Comparison of ENCODE assay signal across 14 cellular contexts in genomic region chr17:38886643-38887010, GRCh38. TPM values are rescaled to one million over a fixed set of nuclear protein-coding genes. Genes with fewer than 3 reads are reported as not detected.
DNase-seq lines count a peak whose midpoint lies in the region; ATAC-seq, FAIRE-seq and TF ChIP-seq lines count a peak whose summit lies in the region.
"Had no signal": no experiment of that assay in that cellular context is flagged by ENCODE, and none has a peak within 500 bp of the region (broad histone marks: within the 10 kb centered on the region; RNA-seq: fewer than 3 reads in every experiment).

No MANE protein-coding gene starts in this region.

- no peak overlapping the region for H4K5ac ChIP-seq in H1 (ENCODE audit: insufficient read length, low read depth, low read length)

- H3K27me3 ChIP-seq in Peyer's patch (no peaks in the 10 kb centered on the region), H1 (replicated peaks in 1 of 4; ENCODE audit: control insufficient read depth in 3 of 4, extremely low read depth in 1 of 4, insufficient read depth in 3 of 4, low read length in 3 of 4) (no peaks in the 10 kb centered on the region), skeletal muscle satellite cell (ENCODE audit: control insufficient read depth, insufficient read depth, low read length) (no peaks in the 10 kb centered on the region)

- no peak overlapping the region for H4K91ac ChIP-seq in H1 (replicated peaks; ENCODE audit: insufficient read length, low read length)

- peak; percentile 60 for DNase-seq in activated CD8-positive, alpha-beta memory T cell treated with anti-CD3 and anti-CD28 coated beads for 24 hours
- no peak for DNase-seq in activated CD8-positive, alpha-beta memory T cell treated with anti-CD3 and anti-CD28 coated beads, Interleukin-2, amount 50 U/mL, for 48 hours
- DNase-seq in Peyer's patch (peak in 2 of 3 donors; percentile 80 to 81), H1 (ENCODE audit: low read depth in 1 of 2, low spot score in 2 of 2) (no peak), T-helper 1 cell (no peak), SIG-M5 (lab: John Stamatoyannopoulos, UW) (no peak)
- DNase-seq: Caco-2; GDM1; MM.1S; NCI-H2081; stimulated activated CD4-positive, alpha-beta T cell treated with anti-CD3 and anti-CD28 coated beads, Interleukin-2, amount 100 ng/mL, for 48 hours; T1000 had no signal

- H3K23me2 ChIP-seq in H1 (ENCODE audit: low read depth, low read length): no peaks in the 10 kb centered on the region

- H3K4ac ChIP-seq in H1 (replicated peaks; ENCODE audit: insufficient read length, low read depth, low read length): no peak overlapping the region

- no peak overlapping the region for H4K8ac ChIP-seq in H1 (ENCODE audit: extremely low read depth, insufficient read depth, low read length)

- ATAC-seq in HG02938 (IDR thresholded peaks at IDR 0.05; ENCODE audit: unreplicated experiment): no peak

- POLR2A ChIA-PET in H1 (lab: Charles Lee; ENCODE audit: partially characterized antibody): interaction anchor here (0.9 to 12.6 kb wide), 9 partner anchors 11 to 319 kb away, joined by 3 to 143 read pairs (median 5); partner anchors contain the start of genes LASP1, LASP1NB and RPL23

- TF ChIP-seq RAD21 in H1 (IDR thresholded peaks at IDR 0.05 in 1 of 2, conservative IDR thresholded peaks at IDR 0.05 in 1 of 2; ENCODE audit: low read depth in 2 of 2, low read length in 2 of 2): no peak

- no peak overlapping the region for H2BK120ac ChIP-seq in H1 (replicated peaks; ENCODE audit: low read depth, low read length)

- H2BK15ac ChIP-seq in H1 (ENCODE audit: low read length): no peak overlapping the region

- no peak overlapping the region for H2AFZ ChIP-seq in H1 (ENCODE audit: low read length)

- H3K4me2 ChIP-seq in H1 (ENCODE audit: insufficient read depth in 1 of 2, low read depth in 2 of 2, low read length in 2 of 2) (no peak overlapping the region), skeletal muscle satellite cell (ENCODE audit: low read length) (peak overlapping the region; percentile 26)

- no peak for FAIRE-seq in H1 (lab: Jason Lieb, UNC)

- no peak overlapping the region for H2BK20ac ChIP-seq in H1 (ENCODE audit: low read length)

- no peak overlapping the region for H3K23ac ChIP-seq in H1 (ENCODE audit: insufficient read length)

- no peak overlapping the region for H2BK12ac ChIP-seq in H1 (ENCODE audit: low read depth, low read length)

- peak overlapping the region; percentile 48; the same call in 1 of the 2 replicates for H2BK5ac ChIP-seq in H1 (ENCODE audit: low read depth, low read length)

- H3K9me3 ChIP-seq in Peyer's patch: no peaks in the 10 kb centered on the region
- H3K9me3 ChIP-seq in H1 (ENCODE audit: insufficient read depth in 2 of 2, low read depth in 1 of 2, low read length in 1 of 2): no peaks in the 10 kb centered on the region
- no peaks in the 10 kb centered on the region for H3K9me3 ChIP-seq in skeletal muscle satellite cell (replicated peaks; ENCODE audit: low read length)
- H3K9me3 ChIP-seq: Caco-2 had no signal

- TF ChIP-seq CTCF in Peyer's patch (IDR thresholded peaks at IDR 0.05) (no peak), H1 (IDR thresholded peaks at IDR 0.05; ENCODE audit: control extremely low read depth in 1 of 3, insufficient read depth in 1 of 3, low read depth in 1 of 3, low read length in 3 of 3) (no peak)

- H3K27ac ChIP-seq in Peyer's patch: peak overlapping the region in 3 of 4 donors; percentile 67 to 89 (median 89)
- no peak overlapping the region for H3K27ac ChIP-seq in H1 (ENCODE audit: low read depth, low read length)

- H3K4me3 ChIP-seq in Peyer's patch (peak overlapping the region in 2 of 4 donors; percentile 7 to 25), H1 (ENCODE audit: extremely low read depth in 1 of 4, insufficient read depth in 2 of 4, low read depth in 3 of 4, low read length in 4 of 4) (no peak overlapping the region), skeletal muscle satellite cell (ENCODE audit: low read length) (no peak overlapping the region)

- no peak overlapping the region for H3K56ac ChIP-seq in H1 (replicated peaks; ENCODE audit: insufficient read length, low read depth, low read length)

- peaks cover 0 to 58% (median 0%) of the 10 kb centered on the region in 3 donors for H3K36me3 ChIP-seq in Peyer's patch
- H3K36me3 ChIP-seq in H1 (ENCODE audit: control insufficient read depth in 2 of 4, insufficient read depth in 4 of 4, low read length in 3 of 4): peaks cover 0 to 11% (median 5%) of the 10 kb centered on the region in 4 experiments; a peak in 5 of 8 replicates
- H3K36me3 ChIP-seq in skeletal muscle satellite cell (ENCODE audit: insufficient read depth, low read length): peaks cover 89% of the 10 kb centered on the region

- peaks cover 12 to 91% (median 36%) of the 10 kb centered on the region in 4 donors for H3K4me1 ChIP-seq in Peyer's patch
- peaks cover 14 to 32% (median 24%) of the 10 kb centered on the region in 4 experiments for H3K4me1 ChIP-seq in H1 (replicated peaks in 1 of 4; ENCODE audit: control insufficient read depth in 3 of 4, insufficient read depth in 4 of 4, low read length in 3 of 4)
- H3K4me1 ChIP-seq in skeletal muscle satellite cell (ENCODE audit: control insufficient read depth, insufficient read depth, low read length): peaks cover 52% of the 10 kb centered on the region

- H2AK5ac ChIP-seq in H1 (ENCODE audit: low read depth, low read length): no peak overlapping the region

- H3K79me2 ChIP-seq in H1 (ENCODE audit: control insufficient read depth in 1 of 2, insufficient read depth in 2 of 2, low read length in 2 of 2): peaks cover 1 to 64% of the 10 kb centered on the region in 2 experiments; a peak in 3 of 4 replicates

- TF ChIP-seq POLR2A in Peyer's patch (IDR thresholded peaks at IDR 0.05) (peak; percentile 31 to 58), H1 (IDR thresholded peaks at IDR 0.05; ENCODE audit: control extremely low read depth in 1 of 2, low read depth in 2 of 2, low read length in 2 of 2) (no peak)

- H3K79me1 ChIP-seq in H1 (ENCODE audit: low read depth, low read length): peaks cover 19% of the 10 kb centered on the region

- TF ChIP-seq EP300 in H1 (IDR thresholded peaks at IDR 0.05; ENCODE audit: borderline replicate concordance in 1 of 2, low read depth in 2 of 2, low read length in 2 of 2): no peak

- H3K9ac ChIP-seq in H1 (replicated peaks in 1 of 4; ENCODE audit: extremely low read depth in 1 of 4, low read depth in 3 of 4, low read length in 3 of 4) (no peak overlapping the region), skeletal muscle satellite cell (ENCODE audit: low read depth, low read length) (no peak overlapping the region)

- H4K20me1 ChIP-seq in H1 (replicated peaks in 1 of 2; ENCODE audit: control insufficient read depth in 1 of 2, insufficient read depth in 2 of 2, low read length in 2 of 2): peaks cover 7 to 13% of the 10 kb centered on the region in 2 experiments

- CTCF ChIA-PET in H1 (lab: Charles Lee; ENCODE audit: partially characterized antibody): interaction anchor here (0.8 to 4.0 kb wide), 9 partner anchors 10 to 358 kb away, joined by 3 to 26 read pairs (median 5); partner anchors contain the start of genes LASP1 and LASP1NB

- 96% methylated on average over 8 of the region's 8 CpGs; no CpG with 5 or more reads in 1 of the 2 experiments for WGBS in H1 (ENCODE audit: extremely low coverage in 1 of 2, insufficient coverage in 1 of 2, insufficient read length in 1 of 2, insufficient replicate concordance in 2 of 2, low coverage in 1 of 2, low lambda C conversion rate in 2 of 2, missing lambda C conversion rate in 1 of 2), 2 experiments

- no peak overlapping the region for H3K18ac ChIP-seq in H1 (ENCODE audit: extremely low read depth, low read length)

- no peak overlapping the region for H3K14ac ChIP-seq in H1 (ENCODE audit: insufficient read length)

TF ChIP-seq in H1, 55 proteins besides CTCF, POLR2A, EP300 and RAD21 (continues in another document):
- TF ChIP-seq SP1 (IDR thresholded peaks at IDR 0.05; ENCODE audit: low read depth, low read length): no peak
- TF ChIP-seq CEBPB (IDR thresholded peaks at IDR 0.05; ENCODE audit: low read depth, low read length): no peak
- TF ChIP-seq CTBP2 (IDR thresholded peaks at IDR 0.05; ENCODE audit: borderline replicate concordance, insufficient read depth, insufficient read length, low read length): no peak
- TF ChIP-seq TCF12 (IDR thresholded peaks at IDR 0.05; ENCODE audit: low read depth, low read length): no peak
- no peak for TF ChIP-seq NANOG (IDR thresholded peaks at IDR 0.05; ENCODE audit: insufficient read depth, low read depth, low read length, poor library complexity, severe bottlenecking)
- TF ChIP-seq TEAD4 (IDR thresholded peaks at IDR 0.05; ENCODE audit: low read depth, low read length): no peak
- no peak for TF ChIP-seq MAFK (IDR thresholded peaks at IDR 0.05; ENCODE audit: low read depth, low read length)
- no peak for TF ChIP-seq ZNF274 (IDR thresholded peaks at IDR 0.05; ENCODE audit: borderline replicate concordance, extremely low read depth, low read length)
- TF ChIP-seq SP4 (IDR thresholded peaks at IDR 0.05; ENCODE audit: low read length): no peak

RNA-seq across cellular contexts. Expression of gene LASP1, which starts 16.8 kb away (rescaled TPM):
- total RNA-seq in Peyer's patch: 100 to 1,000 TPM; 166 to 654 (median 590) TPM
- 170 and 180 TPM in 2 replicates for total RNA-seq in H1 (2021; fragmentation: NEBNext Ultra II Directional; extraction: Animal tissue kit (Norgen Biotek cat#: 25700))
- 114 and 182 TPM in 2 replicates for polyA plus RNA-seq in H1 (2011; rRNA removed)
- polyA plus RNA-seq in H1 (2011; cell fraction: cytosol; rRNA removed): 97.6 TPM
- polyA plus RNA-seq in H1 (2011; cell fraction: nucleus; rRNA removed): 95.0 TPM
- polyA plus RNA-seq in H1 (2012, experiment 1 of 2): 127 to 134 TPM (median 129 TPM) in 4 replicates
- 154 TPM for polyA plus RNA-seq in H1 (2012, experiment 2 of 2)
- 98.7 TPM for polyA plus RNA-seq in H1 (2013, experiment 1 of 2)
- polyA plus RNA-seq in H1 (2013, experiment 2 of 2): 97.2 TPM
- polyA minus RNA-seq in H1 (2011; rRNA and poly(A)+ RNA removed): 95.4 and 104 TPM in 2 replicates
- polyA minus RNA-seq in H1 (2011; cell fraction: cytosol; rRNA and poly(A)+ RNA removed): 106 TPM
- polyA minus RNA-seq in H1 (2011; cell fraction: nucleus; rRNA and poly(A)+ RNA removed): 55.4 TPM
- total RNA-seq in skeletal muscle satellite cell (2012; rRNA removed): 172 and 203 TPM in 2 replicates

RNA-seq across cellular contexts. Expression of gene RPL23, which starts 33.1 kb away (rescaled TPM):
- total RNA-seq in Peyer's patch: 1,000 to 10,000 TPM in 1 of 4 donors, 100 to 1,000 TPM in 3; 347 to 1,233 (median 540) TPM
- 2,091 and 2,148 TPM in 2 replicates for total RNA-seq in H1 (2021; fragmentation: NEBNext Ultra II Directional; extraction: Animal tissue kit (Norgen Biotek cat#: 25700))
- polyA plus RNA-seq in H1 (2011; rRNA removed): 1,486 and 2,502 TPM in 2 replicates
- polyA plus RNA-seq in H1 (2011; cell fraction: cytosol; rRNA removed): 3,173 TPM
- 510 TPM for polyA plus RNA-seq in H1 (2011; cell fraction: nucleus; rRNA removed)
- polyA plus RNA-seq in H1 (2012, experiment 1 of 2): 2,897 to 3,886 TPM (median 3,522 TPM) in 4 replicates
- polyA plus RNA-seq in H1 (2012, experiment 2 of 2): 3,306 TPM
- 4,125 TPM for polyA plus RNA-seq in H1 (2013, experiment 1 of 2)
- 4,130 TPM for polyA plus RNA-seq in H1 (2013, experiment 2 of 2)
- 442 and 458 TPM in 2 replicates for polyA minus RNA-seq in H1 (2011; rRNA and poly(A)+ RNA removed)
- 903 TPM for polyA minus RNA-seq in H1 (2011; cell fraction: cytosol; rRNA and poly(A)+ RNA removed)
- 264 TPM for polyA minus RNA-seq in H1 (2011; cell fraction: nucleus; rRNA and poly(A)+ RNA removed)
- total RNA-seq in skeletal muscle satellite cell (2012; rRNA removed): 1,089 and 1,655 TPM in 2 replicates

Comparison
In these comparisons a context has a peak if more than half of its experiments do, and no peak if none do; other contexts are left out.
1. DNase-seq: peak in activated CD8-positive, alpha-beta memory T cell treated with anti-CD3 and anti-CD28 coated beads for 24 hours (single experiment) and Peyer's patch (2 of 3); none in activated CD8-positive, alpha-beta memory T cell treated with anti-CD3 and anti-CD28 coated beads, Interleukin-2, amount 50 U/mL, for 48 hours (single experiment), H1 (0 of 2), T-helper 1 cell (0 of 5) and SIG-M5 (single experiment).
2. POLR2A ChIP-seq: peak in Peyer's patch (2 of 2); none in H1 (0 of 2).